Comparison of ENCODE assay signal across 8 cellular contexts in the genomic region with DNA sequence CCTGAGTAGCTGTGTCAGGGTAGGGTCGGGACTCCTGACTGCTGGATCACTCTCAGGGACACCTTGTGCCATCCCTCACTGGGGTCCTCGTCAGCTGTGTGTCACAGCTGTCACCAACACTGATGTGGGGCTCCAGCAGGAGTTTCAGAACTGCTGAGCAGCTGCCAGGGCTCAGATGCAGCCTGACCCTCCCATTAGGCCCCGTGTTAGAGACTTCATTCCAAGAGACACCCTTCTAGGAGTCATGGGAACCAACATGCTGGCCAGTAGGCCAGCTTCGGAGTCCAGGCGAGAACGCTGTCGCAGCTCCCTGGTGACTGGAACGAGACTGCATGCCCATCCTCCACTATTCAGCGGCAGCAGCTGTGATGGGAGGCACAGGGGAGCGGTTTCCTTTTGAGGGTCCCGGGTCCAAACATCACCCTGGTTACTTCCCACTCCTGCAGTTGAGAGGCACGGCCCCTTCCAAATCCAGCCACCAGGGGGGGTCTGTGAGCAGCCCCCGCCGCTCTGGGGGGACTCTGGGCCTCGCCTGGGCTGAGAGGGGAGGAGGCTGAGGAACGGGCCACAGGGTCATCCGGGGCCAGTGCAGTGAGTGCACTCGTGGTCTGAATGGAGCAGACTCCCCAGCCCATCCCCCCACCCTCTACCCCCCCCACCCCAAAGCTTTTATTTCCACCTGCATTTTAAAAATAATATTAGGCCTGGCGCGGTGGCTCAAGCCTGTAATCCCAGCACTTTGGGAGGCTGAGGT. TPM values are rescaled to one million over a fixed set of nuclear protein-coding genes. Genes with fewer than 3 reads are reported as not detected.
DNase-seq lines count a peak whose midpoint lies in the region; ATAC-seq and TF ChIP-seq lines count a peak whose summit lies in the region.

No MANE protein-coding gene starts in this region.

- no peaks in the 10 kb centered on the region for H3K9me2 ChIP-seq in MM.1S (replicated peaks; ENCODE audit: insufficient read depth, low read length)

- H3K9me3 ChIP-seq in MM.1S (replicated peaks; ENCODE audit: insufficient read depth, low read length), result no peaks in the 10 kb centered on the region

- ATAC-seq in memory B cell (ENCODE audit: low read depth) (peak; percentile 36), GM19455 (IDR thresholded peaks at IDR 0.05; ENCODE audit: unreplicated experiment) (no peak)

- no peaks in the 10 kb centered on the region for H3K36me3 Mint-ChIP-seq in activated CD4-positive, alpha-beta T cell treated with anti-CD3 and anti-CD28 coated beads, Interleukin-2, amount 10 ng/mL, durations not matched to agents 24 days and 14 days (ENCODE audit: low read depth)
- no peaks in the 10 kb centered on the region for H3K36me3 Mint-ChIP-seq in memory B cell

- H4K20me1 ChIP-seq in MM.1S (ENCODE audit: insufficient read depth, low read length), result no peaks in the 10 kb centered on the region

- H3K9me3 Mint-ChIP-seq in activated CD4-positive, alpha-beta T cell treated with anti-CD3 and anti-CD28 coated beads, Interleukin-2, amount 10 ng/mL, durations not matched to agents 24 days and 14 days, result no peaks in the 10 kb centered on the region
- no peaks in the 10 kb centered on the region for H3K9me3 Mint-ChIP-seq in memory B cell

- peaks cover 5% of the 10 kb centered on the region for H3K27me3 Mint-ChIP-seq in activated CD4-positive, alpha-beta T cell treated with anti-CD3 and anti-CD28 coated beads, Interleukin-2, amount 10 ng/mL, durations not matched to agents 24 days and 14 days
- H3K27me3 Mint-ChIP-seq in memory B cell, result no peaks in the 10 kb centered on the region

- no peak overlapping the region for H3K4me3 Mint-ChIP-seq in activated CD4-positive, alpha-beta T cell treated with anti-CD3 and anti-CD28 coated beads, Interleukin-2, amount 10 ng/mL, durations not matched to agents 24 days and 14 days
- peak overlapping the region; percentile 2 for H3K4me3 Mint-ChIP-seq in memory B cell

- H3F3A ChIP-seq in MM.1S (ENCODE audit: insufficient read depth, low read length), result peaks cover 17% of the 10 kb centered on the region

- H3K4me1 Mint-ChIP-seq in activated CD4-positive, alpha-beta T cell treated with anti-CD3 and anti-CD28 coated beads, Interleukin-2, amount 10 ng/mL, durations not matched to agents 24 days and 14 days, result peaks cover 62% of the 10 kb centered on the region
- H3K4me1 Mint-ChIP-seq in memory B cell, result peaks cover 24% of the 10 kb centered on the region

- H3K27ac ChIP-seq in MM.1S (ENCODE audit: low read length), result no peak overlapping the region

- H3K27ac Mint-ChIP-seq in activated CD4-positive, alpha-beta T cell treated with anti-CD3 and anti-CD28 coated beads, Interleukin-2, amount 10 ng/mL, durations not matched to agents 24 days and 14 days, result no peak overlapping the region
- peak overlapping the region; percentile 90 for H3K27ac Mint-ChIP-seq in memory B cell

- H3K9ac ChIP-seq in MM.1S (ENCODE audit: low read length), result no peak overlapping the region

- intact Hi-C loops in activated CD4-positive, alpha-beta T cell treated with anti-CD3 and anti-CD28 coated beads, Interleukin-2, amount 10 ng/mL, durations not matched to agents 24 days and 14 days (cut with micrococcal nuclease), result no loop called here

- H3K4me1 ChIP-seq in MM.1S (ENCODE audit: low read length), result peaks cover 24% of the 10 kb centered on the region

- no peak overlapping the region for H3K4me2 ChIP-seq in MM.1S (ENCODE audit: low read depth, low read length)

- H2AFZ ChIP-seq in MM.1S (ENCODE audit: low read length), result no peak overlapping the region

- DNase-seq in GM12864 (ENCODE audit: low read depth), result no peak
- DNase-seq in MM.1S, result peak; percentile 62
- peak; percentile 92 for DNase-seq in activated CD4-positive, alpha-beta T cell treated with anti-CD3 and anti-CD28 coated beads, Interleukin-2, amount 10 ng/mL, durations not matched to agents 24 days and 14 days
- peak; percentile 67 for DNase-seq in dermis blood vessel endothelial cell
- DNase-seq in memory B cell (ENCODE audit: low spot score in 2 of 2), result peak; percentile 82 to 89
- DNase-seq in stimulated activated CD8-positive, alpha-beta memory T cell treated with anti-CD3 and anti-CD28 coated beads, Interleukin-7, amount 100 ng/mL, for 4 hours (ENCODE audit: low read depth in 2 of 2), result peak; percentile 45 to 64
- no peak for DNase-seq in NCI-H526 treated with DMSO at 0.1 percent for 48 hours (lab: John Stamatoyannopoulos, UW)

- H3K79me2 ChIP-seq in MM.1S (ENCODE audit: low read length), result no peaks in the 10 kb centered on the region

- TF ChIP-seq CTCF in GM12864 (IDR thresholded peaks at IDR 0.05; ENCODE audit: low read depth, low read length, missing control alignments), result peak; percentile 89
- peak; percentile 78 for TF ChIP-seq CTCF in MM.1S (IDR thresholded peaks at IDR 0.05; ENCODE audit: low read length)

- H3K36me3 ChIP-seq in MM.1S (replicated peaks; ENCODE audit: insufficient read depth, low read length), result no peaks in the 10 kb centered on the region

- H3K4me3 ChIP-seq in GM12864 (ENCODE audit: low read depth, low read length), result no peak overlapping the region
- no peak overlapping the region for H3K4me3 ChIP-seq in MM.1S (ENCODE audit: low read length)

- no peaks in the 10 kb centered on the region for H3K27me3 ChIP-seq in MM.1S (replicated peaks; ENCODE audit: insufficient read depth, low read length)

RNA-seq across cellular contexts. Expression of gene TCF7, which starts 12.6 kb away (rescaled TPM):
- total RNA-seq in activated CD4-positive, alpha-beta T cell treated with anti-CD3 and anti-CD28 coated beads, Interleukin-2, amount 10 ng/mL, durations not matched to agents 24 days and 14 days, result 112 and 113 TPM in 2 replicates
- 0.19 and 0.34 TPM in 2 replicates for total RNA-seq in dermis blood vessel endothelial cell

Comparison
In these comparisons a context has a peak if more than half of its experiments do, and no peak if none do; other contexts are left out.
1. DNase-seq: peak in MM.1S (single experiment), activated CD4-positive, alpha-beta T cell treated with anti-CD3 and anti-CD28 coated beads, Interleukin-2, amount 10 ng/mL, durations not matched to agents 24 days and 14 days (single experiment), dermis blood vessel endothelial cell (single experiment), memory B cell (2 of 2) and stimulated activated CD8-positive, alpha-beta memory T cell treated with anti-CD3 and anti-CD28 coated beads, Interleukin-7, amount 100 ng/mL, for 4 hours (2 of 2); none in GM12864 (single experiment) and NCI-H526 treated with DMSO at 0.1 percent for 48 hours (single experiment).
2. RNA of gene TCF7, which starts 12.6 kb away (total RNA-seq): 112 to 113 TPM in activated CD4-positive, alpha-beta T cell treated with anti-CD3 and anti-CD28 coated beads, Interleukin-2, amount 10 ng/mL, durations not matched to agents 24 days and 14 days; 0.19 to 0.34 TPM in dermis blood vessel endothelial cell; every median in the first group is over 10 times any median in the second.